In genomic region chr15:47427463-47427862, GRCh38 we compare ENCODE assay signal across 19 cellular contexts.
"Had no signal": no experiment of that assay in that cellular context is flagged by ENCODE, and none has a peak within 500 bp of the region (broad histone marks: within the 10 kb centered on the region; RNA-seq: fewer than 3 reads in every experiment).

No MANE protein-coding gene starts in this region.

- H3K4me1 ChIP-seq: colonic mucosa, left lung, parathyroid adenoma, upper lobe of right lung, uterus had no signal

- H3K9me3 ChIP-seq: colonic mucosa, esophagus muscularis mucosa, left lung, thoracic aorta, transverse colon, upper lobe of right lung, uterus had no signal

- H3K79me2 ChIP-seq: parathyroid adenoma had no signal

- H2AFZ ChIP-seq: neural progenitor cell, parathyroid adenoma had no signal

- H3K4me3 ChIP-seq: colonic mucosa, esophagus muscularis mucosa, left lung, neural progenitor cell, thoracic aorta, transverse colon, upper lobe of right lung, uterus had no signal

- ATAC-seq: left lung; naive thymus-derived CD4-positive, alpha-beta T cell; sciatic nerve; stimulated activated naive B cell treated with anti-CD40 and anti-IgM and Interleukin-4, amounts not matched to agents 10 μg/mL and 1 μg/mL and 100 μg/mL, for 72 hours; upper lobe of right lung had no signal

- H3K4me2 ChIP-seq: neural progenitor cell had no signal

- H3K36me3 ChIP-seq: colonic mucosa, esophagus muscularis mucosa, left lung, neural progenitor cell, thoracic aorta, transverse colon, upper lobe of right lung, uterus had no signal

- H3K27ac ChIP-seq: colonic mucosa, esophagus muscularis mucosa, left lung, neural progenitor cell, parathyroid adenoma, thoracic aorta, transverse colon, upper lobe of right lung, uterus had no signal

- H3K9ac ChIP-seq: neural progenitor cell, parathyroid adenoma had no signal

- H3K27me3 ChIP-seq: colonic mucosa, esophagus muscularis mucosa, left lung, neural progenitor cell, transverse colon, upper lobe of right lung, uterus had no signal

- DNase-seq: colonic mucosa; effector CD8-positive, alpha-beta T cell; endodermal cell; hypothalamus; immature natural killer cell; left lung; mammary epithelial cell; mesendoderm; midbrain; naive thymus-derived CD4-positive, alpha-beta T cell; stimulated activated naive B cell treated with anti-CD40 and anti-IgM and Interleukin-4, amounts not matched to agents 10 μg/mL and 1 μg/mL and 100 μg/mL, for 72 hours; transverse colon; upper lobe of right lung; uterus had no signal
